ENCODE assay signal across 16 cellular contexts in the genomic region with DNA sequence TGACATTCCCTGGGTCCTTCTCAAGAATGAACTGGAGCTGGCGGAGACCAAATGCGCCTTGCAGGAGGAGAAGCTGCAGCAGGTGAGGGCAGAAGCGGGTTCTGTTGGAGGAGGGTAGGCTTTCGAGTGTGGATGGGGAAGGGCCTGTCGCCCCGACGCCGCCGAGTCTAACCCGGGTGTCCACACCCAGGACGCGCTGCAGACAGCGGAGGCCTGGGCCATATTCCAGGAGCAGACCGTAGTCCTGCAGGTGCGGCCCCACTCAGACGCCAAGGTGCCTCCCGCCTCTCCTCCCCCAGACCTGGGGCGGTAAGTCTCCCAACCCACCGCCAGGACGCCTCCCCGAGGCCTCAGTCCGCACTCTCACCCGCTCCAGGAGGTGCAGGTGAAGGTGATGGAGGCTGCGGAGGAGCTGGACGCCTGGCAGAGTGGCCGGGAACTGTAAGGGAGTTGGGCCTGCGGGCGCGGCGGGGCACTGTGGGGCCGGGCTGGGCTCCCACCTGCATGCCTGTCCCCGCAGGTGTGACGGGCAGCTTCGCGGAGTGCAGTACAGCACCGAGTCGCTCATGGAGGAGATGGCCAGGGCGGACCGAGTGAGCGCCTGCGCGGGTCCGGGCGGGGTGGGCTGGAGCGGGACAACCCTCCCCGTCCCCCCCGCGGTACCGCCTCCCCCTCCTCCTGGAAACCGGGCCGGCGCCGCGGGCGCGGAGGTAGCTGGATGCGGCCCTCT. TPM values are rescaled to one million over a fixed set of nuclear protein-coding genes. Genes with fewer than 3 reads are reported as not detected.
A peak's percentile ranks its signal among the peaks of the same experiment; 100 is the strongest.
DNase-seq lines count a peak whose midpoint lies in the region; ATAC-seq, FAIRE-seq and TF ChIP-seq lines count a peak whose summit lies in the region.
"Not testable (repeated sequence)": the region's sequence is repeated elsewhere in the genome, so short reads cannot be mapped to it uniquely, and the experiment has no call there.
"Had no signal": no experiment of that assay in that cellular context is flagged by ENCODE, and none has a peak within 500 bp of the region (broad histone marks: within the 10 kb centered on the region; RNA-seq: fewer than 3 reads in every experiment).

No MANE protein-coding gene starts in this region.

- H3K4me3 ChIP-seq in Panc1 (ENCODE audit: low read depth in 2 of 2, low read length in 2 of 2); kidney (ENCODE audit: low read length in 2 of 2): not testable (repeated sequence)

- H3K27me3 ChIP-seq in Panc1 (ENCODE audit: control insufficient read depth, insufficient read depth, low read length), result not testable (repeated sequence)

- in situ Hi-C loops in Panc1 (cut with HindIII; ENCODE audit: low pct_unique_long_range_greater_than_20kb, low sequenced_read_pairs), result not testable (repeated sequence)

- FAIRE-seq in kidney (lab: Jason Lieb, UNC), result not testable (repeated sequence)

- H3K36me3 ChIP-seq in Panc1 (ENCODE audit: control insufficient read depth, insufficient read depth, low read length); kidney (ENCODE audit: control insufficient read depth in 1 of 2, insufficient read depth in 2 of 2, low read length in 2 of 2): not testable (repeated sequence)

- not testable (repeated sequence) for H3K4me1 ChIP-seq in Panc1 (ENCODE audit: control insufficient read depth, insufficient read depth, low read length); kidney (ENCODE audit: control insufficient read depth in 1 of 2, insufficient read depth in 1 of 2, low read depth in 1 of 2, low read length in 2 of 2)

- not testable (repeated sequence) for DNase-seq in Panc1 (ENCODE audit: low read depth, low spot score); activated naive CD4-positive, alpha-beta T cell treated with anti-CD3 and anti-CD28 coated beads, Interleukin-2, amount 50 U/mL, for 72 hours (ENCODE audit: low spot score in 2 of 2); sciatic nerve (ENCODE audit: low spot score)
- DNase-seq in kidney, result peak; percentile 65

- not testable (repeated sequence) for H3K9ac ChIP-seq in kidney (ENCODE audit: low read length in 2 of 2)

- not testable (repeated sequence) for H3K9me3 Mint-ChIP-seq in activated naive CD4-positive, alpha-beta T cell treated with anti-CD3 and anti-CD28 coated beads, Interleukin-2, amount 50 U/mL, for 72 hours

- ATAC-seq in GM18517 (IDR thresholded peaks at IDR 0.05; ENCODE audit: unreplicated experiment) (peak; percentile 22), GM21367 (IDR thresholded peaks at IDR 0.05; ENCODE audit: unreplicated experiment) (peak; percentile 6), HG02759 (IDR thresholded peaks at IDR 0.05; ENCODE audit: unreplicated experiment) (peak; percentile 24), HG03175 (IDR thresholded peaks at IDR 0.05; ENCODE audit: unreplicated experiment) (peak; percentile 19), Panc1 (peak; percentile 57), sciatic nerve (peak; percentile 39)
- peak; percentile 8 to 16 for ATAC-seq in activated naive CD4-positive, alpha-beta T cell treated with anti-CD3 and anti-CD28 coated beads, Interleukin-2, amount 50 U/mL, for 72 hours

- BruUV-seq in Panc1 (replicated peaks; lab: Mats Ljungman, UMichigan), result not testable (repeated sequence)

- not testable (repeated sequence) for H3K27ac ChIP-seq in Panc1 (ENCODE audit: low read length); kidney (ENCODE audit: low read depth in 2 of 2, low read length in 2 of 2)

- H3K36me3 Mint-ChIP-seq in activated naive CD4-positive, alpha-beta T cell treated with anti-CD3 and anti-CD28 coated beads, Interleukin-2, amount 50 U/mL, for 72 hours, result not testable (repeated sequence)

- not testable (repeated sequence) for H3K27ac Mint-ChIP-seq in activated naive CD4-positive, alpha-beta T cell treated with anti-CD3 and anti-CD28 coated beads, Interleukin-2, amount 50 U/mL, for 72 hours

- not testable (repeated sequence) for TF ChIP-seq CTCF in Panc1 (IDR thresholded peaks at IDR 0.05); kidney (IDR thresholded peaks at IDR 0.05; ENCODE audit: borderline replicate concordance, extremely low read depth, insufficient read depth)

- H3K9me3 ChIP-seq in Panc1 (ENCODE audit: control insufficient read depth, insufficient read depth, low read depth, low read length); kidney (ENCODE audit: control insufficient read depth in 1 of 2, low read length in 2 of 2): not testable (repeated sequence)

- intact Hi-C loops in Panc1 (cut with micrococcal nuclease; ENCODE audit: unreplicated experiment); kidney (cut with DNase I); sciatic nerve (cut with DNase I): not testable (repeated sequence)

- POLR2A ChIA-PET in Panc1 (lab: Charles Lee), result not testable (repeated sequence)

- CTCF ChIA-PET in Panc1 (lab: Charles Lee), result not testable (repeated sequence)

RNA-seq across cellular contexts. Expression of gene TMEM191B, which starts 2.0 kb away (rescaled TPM):
- 3.7 TPM for total RNA-seq in Panc1 (2021; ENCODE audit: unreplicated experiment)
- polyA plus RNA-seq in Panc1 (2012; ENCODE audit: insufficient read length), result 7.3 TPM
- 1 to 10 TPM; 1.3 to 1.9 TPM for total RNA-seq in activated naive CD4-positive, alpha-beta T cell treated with anti-CD3 and anti-CD28 coated beads, Interleukin-2, amount 50 U/mL, for 72 hours
- 5.2 TPM for total RNA-seq in kidney
- polyA plus RNA-seq in kidney (ENCODE audit: insufficient read depth, low read depth, low replicate concordance), result 10.6 TPM
- total RNA-seq in sciatic nerve, result 0.80 TPM
- total RNA-seq: subcutaneous adipose tissue had no signal

RNA-seq across cellular contexts. Expression of gene GGTLC3, which starts 11.6 kb away (rescaled TPM):
- not detected for total RNA-seq in Panc1 (2021; ENCODE audit: unreplicated experiment)
- polyA plus RNA-seq in Panc1 (2012; ENCODE audit: insufficient read length), result not detected
- total RNA-seq in activated naive CD4-positive, alpha-beta T cell treated with anti-CD3 and anti-CD28 coated beads, Interleukin-2, amount 50 U/mL, for 72 hours, result not detected
- total RNA-seq in kidney, result 6.2 TPM
- 2.0 TPM for polyA plus RNA-seq in kidney (ENCODE audit: insufficient read depth, low read depth, low replicate concordance)
- not detected for total RNA-seq in sciatic nerve
- total RNA-seq: activated CD4-positive, alpha-beta T cell treated with anti-CD3 and anti-CD28 coated beads, Interleukin-2, amount 10 ng/mL, durations not matched to agents 7 days and 5 days; activated naive CD8-positive, alpha-beta T cell treated with anti-CD3 and anti-CD28 coated beads for 36 hours; bronchial epithelial cell; dermis microvascular lymphatic vessel endothelial cell; glomerular endothelial cell; HT-29; subcutaneous adipose tissue had no signal
- polyA plus RNA-seq: esophagus had no signal

Comparison
In these comparisons a context has a peak if more than half of its experiments do, and no peak if none do; other contexts are left out.
1. ATAC-seq: peak in every context shown above with its lines; median percentile 57 in Panc1; 39 in sciatic nerve; 24 in HG02759; 22 in GM18517; 19 in HG03175; 12 in activated naive CD4-positive, alpha-beta T cell treated with anti-CD3 and anti-CD28 coated beads, Interleukin-2, amount 50 U/mL, for 72 hours; 6 in GM21367.